1 cellular context compared by ENCODE assay signal in the genomic region with DNA sequence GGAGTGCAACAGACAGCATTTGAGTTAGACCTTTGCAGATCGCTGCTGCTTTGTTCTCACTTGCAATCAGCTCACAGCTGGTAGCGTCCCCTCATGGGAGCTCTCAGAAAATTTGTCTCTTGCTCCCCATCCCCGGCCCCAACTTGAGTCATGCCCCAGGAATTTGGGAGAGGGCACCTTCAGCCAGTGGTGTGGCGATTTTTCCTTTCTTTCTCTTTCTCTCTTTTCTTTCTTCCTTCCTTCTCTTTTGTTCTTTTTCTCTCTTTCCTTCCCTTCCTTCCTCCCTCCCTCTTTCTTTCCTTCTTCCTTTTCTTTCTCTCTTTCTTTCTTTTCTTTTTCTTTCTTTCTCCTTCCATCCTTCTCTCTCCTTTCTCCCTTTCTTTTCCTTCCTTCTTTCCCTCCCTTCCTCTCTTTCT.
TF ChIP-seq lines count a peak whose summit lies in the region.

No MANE protein-coding gene starts in this region.

TF ChIP-seq in HEK293, 187 proteins besides CTCF, POLR2A, EP300 and RAD21 (continued from another document):
- TF ChIP-seq, protein P1, sequence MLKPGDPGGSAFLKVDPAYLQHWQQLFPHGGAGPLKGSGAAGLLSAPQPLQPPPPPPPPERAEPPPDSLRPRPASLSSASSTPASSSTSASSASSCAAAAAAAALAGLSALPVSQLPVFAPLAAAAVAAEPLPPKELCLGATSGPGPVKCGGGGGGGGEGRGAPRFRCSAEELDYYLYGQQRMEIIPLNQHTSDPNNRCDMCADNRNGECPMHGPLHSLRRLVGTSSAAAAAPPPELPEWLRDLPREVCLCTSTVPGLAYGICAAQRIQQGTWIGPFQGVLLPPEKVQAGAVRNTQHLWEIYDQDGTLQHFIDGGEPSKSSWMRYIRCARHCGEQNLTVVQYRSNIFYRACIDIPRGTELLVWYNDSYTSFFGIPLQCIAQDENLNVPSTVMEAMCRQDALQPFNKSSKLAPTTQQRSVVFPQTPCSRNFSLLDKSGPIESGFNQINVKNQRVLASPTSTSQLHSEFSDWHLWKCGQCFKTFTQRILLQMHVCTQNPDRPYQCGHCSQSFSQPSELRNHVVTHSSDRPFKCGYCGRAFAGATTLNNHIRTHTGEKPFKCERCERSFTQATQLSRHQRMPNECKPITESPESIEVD (tag by site-specific recombination; IDR thresholded peaks at IDR 0.05): no peak
- TF ChIP-seq ZFP37 (tag by site-specific recombination; IDR thresholded peaks at IDR 0.05) (peak; percentile 86), ZNF629 (tag by site-specific recombination; IDR thresholded peaks at IDR 0.05) (0 out of 2 replicates have a peak, but pooled peaks have one; percentile 39), ZNF324 (tag by site-specific recombination; IDR thresholded peaks at IDR 0.05) (peak; percentile 55; the same call in 1 of the 2 replicates), ZNF19 (tag by site-specific recombination; IDR thresholded peaks at IDR 0.05; ENCODE audit: low read depth) (no peak), ZNF473 (tag by site-specific recombination; IDR thresholded peaks at IDR 0.05) (no peak), ZSCAN23 (tag by site-specific recombination; IDR thresholded peaks at IDR 0.05) (no peak; the same call in 1 of the 2 replicates), ZNF449 (tag by site-specific recombination; IDR thresholded peaks at IDR 0.05) (no peak), IKZF3 (tag by site-specific recombination; IDR thresholded peaks at IDR 0.05) (no peak), ZBTB21 (tag by site-specific recombination; IDR thresholded peaks at IDR 0.05) (no peak), ZSCAN30 (tag by site-specific recombination; IDR thresholded peaks at IDR 0.05) (no peak), ZNF366 (tag by site-specific recombination; conservative IDR thresholded peaks at IDR 0.05) (peak; percentile 99), ZSCAN18 (tag by site-specific recombination; IDR thresholded peaks at IDR 0.05) (0 out of 2 replicates have a peak, but pooled peaks have one; percentile 37), ZNF223 (tag by site-specific recombination; IDR thresholded peaks at IDR 0.05) (no peak), ZNF391 (tag by site-specific recombination; IDR thresholded peaks at IDR 0.05; ENCODE audit: borderline replicate concordance, low read depth) (peak; percentile 92), ZNF501 (tag by site-specific recombination; IDR thresholded peaks at IDR 0.05) (peak; percentile 40; the same call in 1 of the 2 replicates), ZNF626 (tag by site-specific recombination; IDR thresholded peaks at IDR 0.05) (no peak), ZNF121 (tag by site-specific recombination; IDR thresholded peaks at IDR 0.05) (no peak), GLIS1 (tag by site-specific recombination; IDR thresholded peaks at IDR 0.05) (no peak; the same call in 1 of the 2 replicates), KLF8 (tag by site-specific recombination; IDR thresholded peaks at IDR 0.05) (peak; percentile 81), MYNN (tag by site-specific recombination; IDR thresholded peaks at IDR 0.05; ENCODE audit: borderline replicate concordance) (0 out of 2 replicates have a peak, but pooled peaks have one; percentile 36), PRDM10 (tag by site-specific recombination; IDR thresholded peaks at IDR 0.05) (peak; percentile 77), ZNF600 (tag by site-specific recombination; IDR thresholded peaks at IDR 0.05) (no peak), ZNF280C (tag by site-specific recombination; IDR thresholded peaks at IDR 0.05) (no peak)
- TF ChIP-seq, protein P2, sequence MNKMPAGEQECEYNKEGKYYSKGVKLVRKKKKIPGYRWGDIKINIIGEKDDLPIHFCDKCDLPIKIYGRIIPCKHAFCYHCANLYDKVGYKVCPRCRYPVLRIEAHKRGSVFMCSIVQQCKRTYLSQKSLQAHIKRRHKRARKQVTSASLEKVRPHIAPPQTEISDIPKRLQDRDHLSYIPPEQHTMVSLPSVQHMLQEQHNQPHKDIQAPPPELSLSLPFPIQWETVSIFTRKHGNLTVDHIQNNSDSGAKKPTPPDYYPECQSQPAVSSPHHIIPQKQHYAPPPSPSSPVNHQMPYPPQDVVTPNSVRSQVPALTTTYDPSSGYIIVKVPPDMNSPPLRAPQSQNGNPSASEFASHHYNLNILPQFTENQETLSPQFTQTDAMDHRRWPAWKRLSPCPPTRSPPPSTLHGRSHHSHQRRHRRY (tag by site-specific recombination; IDR thresholded peaks at IDR 0.05): 0 out of 2 replicates have a peak, but pooled peaks have one; percentile 23
- TF ChIP-seq, protein P3, sequence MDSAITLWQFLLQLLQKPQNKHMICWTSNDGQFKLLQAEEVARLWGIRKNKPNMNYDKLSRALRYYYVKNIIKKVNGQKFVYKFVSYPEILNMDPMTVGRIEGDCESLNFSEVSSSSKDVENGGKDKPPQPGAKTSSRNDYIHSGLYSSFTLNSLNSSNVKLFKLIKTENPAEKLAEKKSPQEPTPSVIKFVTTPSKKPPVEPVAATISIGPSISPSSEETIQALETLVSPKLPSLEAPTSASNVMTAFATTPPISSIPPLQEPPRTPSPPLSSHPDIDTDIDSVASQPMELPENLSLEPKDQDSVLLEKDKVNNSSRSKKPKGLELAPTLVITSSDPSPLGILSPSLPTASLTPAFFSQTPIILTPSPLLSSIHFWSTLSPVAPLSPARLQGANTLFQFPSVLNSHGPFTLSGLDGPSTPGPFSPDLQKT (IDR thresholded peaks at IDR 0.05; ENCODE audit: borderline replicate concordance, low read depth, low read length): no peak
- TF ChIP-seq, protein P4, sequence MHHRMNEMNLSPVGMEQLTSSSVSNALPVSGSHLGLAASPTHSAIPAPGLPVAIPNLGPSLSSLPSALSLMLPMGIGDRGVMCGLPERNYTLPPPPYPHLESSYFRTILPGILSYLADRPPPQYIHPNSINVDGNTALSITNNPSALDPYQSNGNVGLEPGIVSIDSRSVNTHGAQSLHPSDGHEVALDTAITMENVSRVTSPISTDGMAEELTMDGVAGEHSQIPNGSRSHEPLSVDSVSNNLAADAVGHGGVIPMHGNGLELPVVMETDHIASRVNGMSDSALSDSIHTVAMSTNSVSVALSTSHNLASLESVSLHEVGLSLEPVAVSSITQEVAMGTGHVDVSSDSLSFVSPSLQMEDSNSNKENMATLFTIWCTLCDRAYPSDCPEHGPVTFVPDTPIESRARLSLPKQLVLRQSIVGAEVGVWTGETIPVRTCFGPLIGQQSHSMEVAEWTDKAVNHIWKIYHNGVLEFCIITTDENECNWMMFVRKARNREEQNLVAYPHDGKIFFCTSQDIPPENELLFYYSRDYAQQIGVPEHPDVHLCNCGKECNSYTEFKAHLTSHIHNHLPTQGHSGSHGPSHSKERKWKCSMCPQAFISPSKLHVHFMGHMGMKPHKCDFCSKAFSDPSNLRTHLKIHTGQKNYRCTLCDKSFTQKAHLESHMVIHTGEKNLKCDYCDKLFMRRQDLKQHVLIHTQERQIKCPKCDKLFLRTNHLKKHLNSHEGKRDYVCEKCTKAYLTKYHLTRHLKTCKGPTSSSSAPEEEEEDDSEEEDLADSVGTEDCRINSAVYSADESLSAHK (tag by site-specific recombination; IDR thresholded peaks at IDR 0.05): peak; percentile 63
- TF ChIP-seq, protein P5, sequence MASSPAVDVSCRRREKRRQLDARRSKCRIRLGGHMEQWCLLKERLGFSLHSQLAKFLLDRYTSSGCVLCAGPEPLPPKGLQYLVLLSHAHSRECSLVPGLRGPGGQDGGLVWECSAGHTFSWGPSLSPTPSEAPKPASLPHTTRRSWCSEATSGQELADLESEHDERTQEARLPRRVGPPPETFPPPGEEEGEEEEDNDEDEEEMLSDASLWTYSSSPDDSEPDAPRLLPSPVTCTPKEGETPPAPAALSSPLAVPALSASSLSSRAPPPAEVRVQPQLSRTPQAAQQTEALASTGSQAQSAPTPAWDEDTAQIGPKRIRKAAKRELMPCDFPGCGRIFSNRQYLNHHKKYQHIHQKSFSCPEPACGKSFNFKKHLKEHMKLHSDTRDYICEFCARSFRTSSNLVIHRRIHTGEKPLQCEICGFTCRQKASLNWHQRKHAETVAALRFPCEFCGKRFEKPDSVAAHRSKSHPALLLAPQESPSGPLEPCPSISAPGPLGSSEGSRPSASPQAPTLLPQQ (tag by site-specific recombination; IDR thresholded peaks at IDR 0.05): 0 out of 2 replicates have a peak, but pooled peaks have one; percentile 16
